Comparison of ENCODE assay signal across 1 cellular context in genomic region chr22:19756288-19757128, GRCh38.
TF ChIP-seq lines count a peak whose summit lies in the region.

No MANE protein-coding gene starts in this region.

TF ChIP-seq in HEK293, 187 proteins besides CTCF, POLR2A, EP300 and RAD21 (continued from another document):
- TF ChIP-seq ZNF555 (tag by site-specific recombination; conservative IDR thresholded peaks at IDR 0.05) (no peak), ZNF624 (tag by site-specific recombination; IDR thresholded peaks at IDR 0.05) (no peak), TRIM28 (IDR thresholded peaks at IDR 0.05; ENCODE audit: borderline replicate concordance, low read length) (no peak), ZNF335 (tag by site-specific recombination; conservative IDR thresholded peaks at IDR 0.05) (no peak; the same call in 1 of the 2 replicates), ZNF670 (tag by site-specific recombination; IDR thresholded peaks at IDR 0.05; ENCODE audit: low read depth) (no peak), ZNF350 (tag by site-specific recombination; IDR thresholded peaks at IDR 0.05) (no peak), ZNF302 (tag by site-specific recombination; IDR thresholded peaks at IDR 0.05; ENCODE audit: low read depth) (no peak), ZNF792 (tag by site-specific recombination; IDR thresholded peaks at IDR 0.05) (no peak), GLIS1 (tag by site-specific recombination; IDR thresholded peaks at IDR 0.05) (peak; percentile 87), ZNF610 (tag by site-specific recombination; IDR thresholded peaks at IDR 0.05; ENCODE audit: borderline replicate concordance) (no peak), ZBTB48 (tag by site-specific recombination; IDR thresholded peaks at IDR 0.05) (peak; percentile 95), ZNF140 (tag by site-specific recombination; IDR thresholded peaks at IDR 0.05) (no peak), TCF7L2 (IDR thresholded peaks at IDR 0.05; ENCODE audit: borderline replicate concordance, low read depth, low read length) (no peak), ZNF138 (tag by site-specific recombination; IDR thresholded peaks at IDR 0.05; ENCODE audit: borderline replicate concordance) (no peak), ZNF16 (tag by site-specific recombination; IDR thresholded peaks at IDR 0.05; ENCODE audit: low read depth) (no peak), ZSCAN23 (tag by site-specific recombination; IDR thresholded peaks at IDR 0.05) (no peak), ZNF660 (tag by site-specific recombination; IDR thresholded peaks at IDR 0.05) (no peak), ZNF311 (tag by site-specific recombination; IDR thresholded peaks at IDR 0.05; ENCODE audit: borderline replicate concordance) (no peak), ZFP3 (tag by site-specific recombination; IDR thresholded peaks at IDR 0.05; ENCODE audit: low read depth) (peak; percentile 94), ZNF501 (tag by site-specific recombination; IDR thresholded peaks at IDR 0.05) (no peak), ZNF580 (tag by site-specific recombination; IDR thresholded peaks at IDR 0.05) (no peak), ZNF510 (tag by site-specific recombination; IDR thresholded peaks at IDR 0.05; ENCODE audit: insufficient replicate concordance) (no peak), KLF7 (tag by site-specific recombination; IDR thresholded peaks at IDR 0.05; ENCODE audit: borderline replicate concordance) (no peak), ZBTB11 (tag by site-specific recombination; conservative IDR thresholded peaks at IDR 0.05; ENCODE audit: low read depth) (no peak), KLF16 (tag by site-specific recombination; IDR thresholded peaks at IDR 0.05) (peak; percentile 38), ZBTB20 (tag by site-specific recombination; IDR thresholded peaks at IDR 0.05) (peak; percentile 22; the same call in 1 of the 2 replicates), ZNF692 (tag by site-specific recombination; IDR thresholded peaks at IDR 0.05) (no peak), ZNF391 (tag by site-specific recombination; IDR thresholded peaks at IDR 0.05; ENCODE audit: borderline replicate concordance, low read depth) (no peak), ZNF266 (tag by site-specific recombination; IDR thresholded peaks at IDR 0.05; ENCODE audit: low read depth) (no peak), PATZ1 (tag by site-specific recombination; IDR thresholded peaks at IDR 0.05) (peak; percentile 38; the same call in 1 of the 2 replicates), ZNF701 (tag by site-specific recombination; IDR thresholded peaks at IDR 0.05) (no peak), ZBTB8A (tag by site-specific recombination; IDR thresholded peaks at IDR 0.05) (peak; percentile 89), EGR2 (tag by site-specific recombination; IDR thresholded peaks at IDR 0.05; ENCODE audit: low read depth) (peak; percentile 56), SALL2 (tag by site-specific recombination; IDR thresholded peaks at IDR 0.05; ENCODE audit: borderline replicate concordance) (no peak), ZNF777 (tag by site-specific recombination; IDR thresholded peaks at IDR 0.05; ENCODE audit: borderline replicate concordance) (peak; percentile 46; the same call in 1 of the 2 replicates), INSM2 (tag by site-specific recombination; IDR thresholded peaks at IDR 0.05) (no peak), ZNF18 (tag by site-specific recombination; IDR thresholded peaks at IDR 0.05) (no peak), ZNF830 (tag by site-specific recombination; IDR thresholded peaks at IDR 0.05; ENCODE audit: low read depth) (no peak), ZNF24 (tag by site-specific recombination; IDR thresholded peaks at IDR 0.05) (no peak)
- TF ChIP-seq, protein P1, sequence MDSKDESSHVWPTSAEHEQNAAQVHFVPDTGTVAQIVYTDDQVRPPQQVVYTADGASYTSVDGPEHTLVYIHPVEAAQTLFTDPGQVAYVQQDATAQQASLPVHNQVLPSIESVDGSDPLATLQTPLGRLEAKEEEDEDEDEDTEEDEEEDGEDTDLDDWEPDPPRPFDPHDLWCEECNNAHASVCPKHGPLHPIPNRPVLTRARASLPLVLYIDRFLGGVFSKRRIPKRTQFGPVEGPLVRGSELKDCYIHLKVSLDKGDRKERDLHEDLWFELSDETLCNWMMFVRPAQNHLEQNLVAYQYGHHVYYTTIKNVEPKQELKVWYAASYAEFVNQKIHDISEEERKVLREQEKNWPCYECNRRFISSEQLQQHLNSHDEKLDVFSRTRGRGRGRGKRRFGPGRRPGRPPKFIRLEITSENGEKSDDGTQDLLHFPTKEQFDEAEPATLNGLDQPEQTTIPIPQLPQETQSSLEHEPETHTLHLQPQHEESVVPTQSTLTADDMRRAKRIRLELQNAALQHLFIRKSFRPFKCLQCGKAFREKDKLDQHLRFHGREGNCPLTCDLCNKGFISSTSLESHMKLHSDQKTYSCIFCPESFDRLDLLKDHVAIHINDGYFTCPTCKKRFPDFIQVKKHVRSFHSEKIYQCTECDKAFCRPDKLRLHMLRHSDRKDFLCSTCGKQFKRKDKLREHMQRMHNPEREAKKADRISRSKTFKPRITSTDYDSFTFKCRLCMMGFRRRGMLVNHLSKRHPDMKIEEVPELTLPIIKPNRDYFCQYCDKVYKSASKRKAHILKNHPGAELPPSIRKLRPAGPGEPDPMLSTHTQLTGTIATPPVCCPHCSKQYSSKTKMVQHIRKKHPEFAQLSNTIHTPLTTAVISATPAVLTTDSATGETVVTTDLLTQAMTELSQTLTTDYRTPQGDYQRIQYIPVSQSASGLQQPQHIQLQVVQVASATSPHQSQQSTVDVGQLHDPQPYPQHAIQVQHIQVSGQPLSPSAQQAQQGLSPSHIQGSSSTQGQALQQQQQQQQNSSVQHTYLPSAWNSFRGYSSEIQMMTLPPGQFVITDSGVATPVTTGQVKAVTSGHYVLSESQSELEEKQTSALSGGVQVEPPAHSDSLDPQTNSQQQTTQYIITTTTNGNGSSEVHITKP (tag by site-specific recombination; IDR thresholded peaks at IDR 0.05): no peak
- TF ChIP-seq, protein P2, sequence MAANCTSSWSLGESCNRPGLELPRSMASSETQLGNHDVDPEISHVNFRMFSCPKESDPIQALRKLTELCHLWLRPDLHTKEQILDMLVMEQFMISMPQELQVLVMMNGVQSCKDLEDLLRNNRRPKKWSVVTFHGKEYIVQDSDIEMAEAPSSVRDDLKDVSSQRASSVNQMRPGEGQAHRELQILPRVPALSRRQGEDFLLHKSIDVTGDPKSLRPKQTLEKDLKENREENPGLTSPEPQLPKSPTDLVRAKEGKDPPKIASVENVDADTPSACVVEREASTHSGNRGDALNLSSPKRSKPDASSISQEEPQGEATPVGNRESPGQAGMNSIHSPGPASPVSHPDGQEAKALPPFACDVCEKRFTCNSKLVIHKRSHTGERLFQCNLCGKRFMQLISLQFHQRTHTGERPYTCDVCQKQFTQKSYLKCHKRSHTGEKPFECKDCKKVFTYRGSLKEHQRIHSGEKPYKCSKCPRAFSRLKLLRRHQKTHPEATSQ (tag by site-specific recombination; IDR thresholded peaks at IDR 0.05): no peak
- TF ChIP-seq, protein P3, sequence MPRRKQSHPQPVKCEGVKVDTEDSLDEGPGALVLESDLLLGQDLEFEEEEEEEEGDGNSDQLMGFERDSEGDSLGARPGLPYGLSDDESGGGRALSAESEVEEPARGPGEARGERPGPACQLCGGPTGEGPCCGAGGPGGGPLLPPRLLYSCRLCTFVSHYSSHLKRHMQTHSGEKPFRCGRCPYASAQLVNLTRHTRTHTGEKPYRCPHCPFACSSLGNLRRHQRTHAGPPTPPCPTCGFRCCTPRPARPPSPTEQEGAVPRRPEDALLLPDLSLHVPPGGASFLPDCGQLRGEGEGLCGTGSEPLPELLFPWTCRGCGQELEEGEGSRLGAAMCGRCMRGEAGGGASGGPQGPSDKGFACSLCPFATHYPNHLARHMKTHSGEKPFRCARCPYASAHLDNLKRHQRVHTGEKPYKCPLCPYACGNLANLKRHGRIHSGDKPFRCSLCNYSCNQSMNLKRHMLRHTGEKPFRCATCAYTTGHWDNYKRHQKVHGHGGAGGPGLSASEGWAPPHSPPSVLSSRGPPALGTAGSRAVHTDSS (tag by site-specific recombination; IDR thresholded peaks at IDR 0.05): no peak
TF ChIP-seq in HEK293: peak in this region for 31.
